In genomic region chr5:56346044-56346710, GRCh38 we compare ENCODE assay signal across 1 cellular context.
TF ChIP-seq lines count a peak whose summit lies in the region.

No MANE protein-coding gene starts in this region.

TF ChIP-seq in HCT116, 20 proteins besides CTCF, POLR2A, EP300 and RAD21 (continued from another document):
- no peak for TF ChIP-seq ZNF274 (IDR thresholded peaks at IDR 0.05; ENCODE audit: low read depth, low read length)
- TF ChIP-seq EGR1 (IDR thresholded peaks at IDR 0.05; ENCODE audit: low read depth), result no peak
- no peak for TF ChIP-seq CBX3 (IDR thresholded peaks at IDR 0.05; ENCODE audit: low read depth)
- TF ChIP-seq SIN3A (IDR thresholded peaks at IDR 0.05; ENCODE audit: low read depth), result no peak
- no peak for TF ChIP-seq ZBTB33 (IDR thresholded peaks at IDR 0.05; ENCODE audit: extremely low read depth, insufficient replicate concordance, low read length)
- no peak for TF ChIP-seq SP1 (IDR thresholded peaks at IDR 0.05; ENCODE audit: low read depth)
- TF ChIP-seq FOSL1 (IDR thresholded peaks at IDR 0.05; ENCODE audit: low read depth), result no peak
- no peak for TF ChIP-seq JUND (IDR thresholded peaks at IDR 0.05)
- no peak for TF ChIP-seq YY1 (IDR thresholded peaks at IDR 0.05; ENCODE audit: extremely low read depth, insufficient replicate concordance, low read depth, low read length)
- TF ChIP-seq EZH2 (IDR thresholded peaks at IDR 0.05), result no peak
